Comparison of ENCODE assay signal across 9 cellular contexts in the genomic region with DNA sequence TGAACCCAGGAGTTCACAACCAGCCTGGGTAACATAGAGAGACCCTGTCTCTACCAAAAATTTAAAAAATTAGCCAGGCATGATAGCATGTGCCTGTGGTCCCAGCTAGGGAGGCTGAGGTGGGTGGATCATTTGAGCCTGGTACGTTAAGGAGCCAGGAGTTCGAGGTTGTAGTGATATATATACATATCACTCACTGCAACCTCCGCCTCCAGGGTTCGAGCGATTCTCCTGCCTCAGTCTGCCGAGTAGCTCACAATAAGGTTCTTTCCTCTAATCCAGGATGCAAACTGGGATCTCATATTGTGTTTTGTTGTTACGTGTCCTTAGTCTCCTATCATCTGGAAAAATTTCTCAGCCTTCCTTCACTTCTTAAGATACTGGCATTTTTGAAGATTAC. TPM values are rescaled to one million over a fixed set of nuclear protein-coding genes. Genes with fewer than 3 reads are reported as not detected.
"Had no signal": no experiment of that assay in that cellular context is flagged by ENCODE, and none has a peak within 500 bp of the region (broad histone marks: within the 10 kb centered on the region; RNA-seq: fewer than 3 reads in every experiment).

No MANE protein-coding gene starts in this region.

- FAIRE-seq: G401.6, GM12878, GM12891, GM12892, GM18507, GM19239 had no signal

- DNase-seq: GDM1, GF-D8 had no signal

- H3K4me3 ChIP-seq: GM12878 had no signal

- ATAC-seq: GM12878 had no signal

RNA-seq across cellular contexts. Expression of a gene that starts 24.0 kb away (rescaled TPM):
- total RNA-seq: G401, GM12878 had no signal
